ENCODE assay signal across 1 cellular context in the genomic region with DNA sequence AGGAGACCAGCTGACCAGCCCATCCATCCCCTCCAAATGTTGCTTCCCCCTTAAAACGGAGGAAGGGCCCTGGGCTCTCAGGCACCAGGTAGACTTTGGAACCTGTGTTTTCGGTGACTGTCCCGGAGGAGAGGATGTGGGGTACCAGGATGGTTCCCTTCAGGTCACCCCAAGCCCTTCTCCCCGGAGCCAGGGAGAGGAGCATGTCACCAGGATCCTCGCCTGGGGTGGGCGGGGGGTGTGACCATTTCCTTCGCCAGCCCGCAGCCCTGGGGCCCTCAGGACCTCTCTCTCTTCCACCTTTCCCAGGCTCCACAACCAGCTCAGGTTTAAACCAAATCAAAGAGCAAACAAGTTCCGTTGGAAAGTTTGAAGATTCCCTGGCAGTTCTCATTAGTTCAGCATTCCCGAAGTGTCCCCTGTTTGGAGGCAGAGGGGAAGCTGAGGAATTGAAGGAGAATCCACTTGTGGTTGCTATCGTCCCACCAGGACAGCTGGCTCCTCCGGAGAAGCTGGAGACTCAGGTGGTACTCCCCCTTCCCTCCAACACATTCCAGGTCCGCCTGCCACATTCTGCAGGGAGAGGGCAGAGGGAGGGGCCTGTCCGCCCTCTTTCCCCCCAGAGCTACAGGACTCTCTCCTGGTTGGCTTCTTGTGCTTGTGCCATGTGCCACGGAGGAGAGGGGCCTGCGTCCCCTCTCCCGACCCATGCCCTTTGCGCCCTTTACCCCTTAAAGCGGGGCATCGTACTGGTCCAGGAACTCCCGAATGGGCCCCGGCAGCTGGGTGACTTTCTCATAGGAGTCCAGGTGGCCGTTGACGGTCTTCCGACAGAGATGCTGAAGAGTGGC.
TF ChIP-seq lines count a peak whose summit lies in the region.

No MANE protein-coding gene starts in this region.

TF ChIP-seq in A549, 52 proteins besides CTCF, POLR2A, EP300 and RAD21 (continued from another document):
- no peak for TF ChIP-seq RNF2 (IDR thresholded peaks at IDR 0.05; ENCODE audit: borderline replicate concordance, low read depth)
